10 cellular contexts compared by ENCODE assay signal in genomic region chr6:41723936-41724637, GRCh38. TPM values are rescaled to one million over a fixed set of nuclear protein-coding genes. Genes with fewer than 3 reads are reported as not detected.
DNase-seq lines count a peak whose midpoint lies in the region; ATAC-seq and TF ChIP-seq lines count a peak whose summit lies in the region.
"Had no signal": no experiment of that assay in that cellular context is flagged by ENCODE, and none has a peak within 500 bp of the region (broad histone marks: within the 10 kb centered on the region; RNA-seq: fewer than 3 reads in every experiment).

No MANE protein-coding gene starts in this region.

- H3K36me3 ChIP-seq in IMR-90 (ENCODE audit: control insufficient read depth, insufficient read depth, low read length), result no peaks in the 10 kb centered on the region
- no peaks in the 10 kb centered on the region for H3K36me3 ChIP-seq in osteoblast (ENCODE audit: insufficient read depth, low read length)

- dilution Hi-C loops in IMR-90 (cut with HindIII; ENCODE audit: low sequenced_read_pairs, unreplicated experiment), result no loop called here

- peak overlapping the region; percentile 23 for H3K4me3 Mint-ChIP-seq in Calu3 (ENCODE audit: low read depth, unreplicated experiment)
- H3K4me3 Mint-ChIP-seq: nephron had no signal

- TF ChIP-seq CTCF in Calu3 (IDR thresholded peaks at IDR 0.05; ENCODE audit: unreplicated experiment) (no peak), IMR-90 (conservative IDR thresholded peaks at IDR 0.05; ENCODE audit: low read depth, low read length) (no peak), dorsolateral prefrontal cortex (IDR thresholded peaks at IDR 0.05 in 54 of 56, conservative IDR thresholded peaks at IDR 0.05 in 2 of 56; ENCODE audit: low read depth in 1 of 56, partially characterized antibody in 56 of 56) (no peak), osteoblast (IDR thresholded peaks at IDR 0.05; ENCODE audit: extremely low read depth, low read depth, low read length) (no peak)

- peak overlapping the region; percentile 83 for H3K14ac ChIP-seq in IMR-90 (replicated peaks; ENCODE audit: low read depth, low read length)

- peak overlapping the region; percentile 85 for H2AFZ ChIP-seq in IMR-90 (replicated peaks; ENCODE audit: low read length, poor library complexity)
- H2AFZ ChIP-seq in osteoblast (ENCODE audit: low read length), result peak overlapping the region; percentile 25

- TF ChIP-seq POLR2A in IMR-90 (IDR thresholded peaks at IDR 0.05; ENCODE audit: low read depth, low read length), result no peak

- in situ Hi-C loops in IMR-90 (cut with MboI; ENCODE audit: low sequenced_read_pairs), result no loop called here

- peak overlapping the region; percentile 74 for H4K5ac ChIP-seq in IMR-90 (ENCODE audit: low read depth, low read length)

- no peaks in the 10 kb centered on the region for H3K9me3 ChIP-seq in IMR-90 (ENCODE audit: control insufficient read depth, insufficient read depth, low read length)
- no peaks in the 10 kb centered on the region for H3K9me3 ChIP-seq in osteoblast (ENCODE audit: low read depth, low read length)

- TF ChIP-seq RAD21 in IMR-90 (IDR thresholded peaks at IDR 0.05; ENCODE audit: low read length), result no peak

- H3K27ac ChIP-seq in IMR-90 (ENCODE audit: insufficient read depth, low read length) (peak overlapping the region; percentile 72), dorsolateral prefrontal cortex (peak overlapping the region; percentile 37 to 100 (median 82)), osteoblast (ENCODE audit: low read depth, low read length) (peak overlapping the region; percentile 83)

- peak overlapping the region; percentile 44; the same call in 1 of the 2 replicates for H3K23ac ChIP-seq in IMR-90 (ENCODE audit: low read depth, low read length)

- peaks cover 14% of the 10 kb centered on the region for H3K4me1 Mint-ChIP-seq in Calu3 (ENCODE audit: low read depth, unreplicated experiment)

- H3K4me2 ChIP-seq in IMR-90 (ENCODE audit: low read depth, low read length) (no peak overlapping the region), osteoblast (ENCODE audit: insufficient read depth, low read length) (peak overlapping the region; percentile 74)

- H3K36me3 Mint-ChIP-seq in Calu3 (ENCODE audit: insufficient read depth, unreplicated experiment), result peaks cover 5% of the 10 kb centered on the region

- no TSS peak for BruUV-seq in Calu3 (replicated peaks; lab: Mats Ljungman, UMichigan)
- no TSS peak for BruUV-seq in IMR-90 (replicated peaks; lab: Mats Ljungman, UMichigan)

- peak overlapping the region; percentile 32 for H2BK20ac ChIP-seq in IMR-90 (ENCODE audit: low read depth, low read length)

- CTCF ChIA-PET in Calu3 (lab: Charles Lee), result interaction anchor here (1.0 to 1.1 kb wide), 3 partner anchors 10 to 63 kb away, joined by 3 to 6 read pairs (median 4); no protein-coding TSS in a partner anchor
- CTCF ChIA-PET in IMR-90 (lab: Yijun Ruan, JAX), result interaction anchor here (0.6 kb wide), 1 partner anchor 34 kb away, joined by 3 read pairs; no protein-coding TSS in a partner anchor

- H3K9ac ChIP-seq in IMR-90 (ENCODE audit: low read depth, low read length), result 0 out of 2 replicates have a peak overlapping the region, but pooled peaks have one; percentile 24

- no peak for DNase-seq in Calu3
- DNase-seq in IMR-90, result no peak
- DNase-seq in dorsolateral prefrontal cortex, result no peak
- DNase-seq in osteoblast (ENCODE audit: insufficient read length, low spot score, missing footprints), result no peak
- no peak for DNase-seq in NCI-H1417 (lab: John Stamatoyannopoulos, UW)
- no peak for DNase-seq in 8988T
- no peak for DNase-seq in NCI-H2196 treated with DMSO at 0.1 percent for 48 hours (lab: John Stamatoyannopoulos, UW; ENCODE audit: unreplicated experiment)

- WGBS in IMR-90 (ENCODE audit: extremely low coverage in 2 of 2, insufficient read length in 1 of 2), 2 experiments, result 90% methylated on average over 10 of the region's 14 CpGs; no CpG with 5 or more reads in 1 of the 2 experiments

- H2BK5ac ChIP-seq in IMR-90 (ENCODE audit: low read depth, low read length, poor library complexity, severe bottlenecking), result peak overlapping the region; percentile 71

- H4K20me1 ChIP-seq in IMR-90 (ENCODE audit: insufficient read depth, low read length) (no peaks in the 10 kb centered on the region), osteoblast (ENCODE audit: insufficient read depth, low read length) (peaks cover 9% of the 10 kb centered on the region)

- H3K18ac ChIP-seq in IMR-90 (ENCODE audit: low read depth, low read length), result 0 out of 2 replicates have a peak overlapping the region, but pooled peaks have one; percentile 21

- H2BK120ac ChIP-seq in IMR-90 (ENCODE audit: low read depth, low read length), result peak overlapping the region; percentile 90

- peak overlapping the region; percentile 91 to 98 for H4K8ac ChIP-seq in IMR-90 (ENCODE audit: low read depth in 2 of 2, low read length in 2 of 2)

- H2BK15ac ChIP-seq in IMR-90 (ENCODE audit: low read depth, low read length), result peak overlapping the region; percentile 94; the same call in 2 of the 3 replicates

- peak overlapping the region; percentile 81 for H2AK5ac ChIP-seq in IMR-90 (ENCODE audit: low read depth, low read length)

- H4K91ac ChIP-seq in IMR-90 (ENCODE audit: insufficient read depth, low read depth, low read length), result peak overlapping the region; percentile 82

- POLR2A ChIA-PET in IMR-90 (lab: Charles Lee; ENCODE audit: unreplicated experiment), result no interaction called here

- H3K4me1 ChIP-seq in IMR-90 (ENCODE audit: control insufficient read depth, insufficient read depth, low read length) (peaks cover 14% of the 10 kb centered on the region), osteoblast (ENCODE audit: insufficient read depth, low read length) (peaks cover 21% of the 10 kb centered on the region)

- intact Hi-C loops in Calu3 (cut with micrococcal nuclease; ENCODE audit: unreplicated experiment) (no loop called here), IMR-90 (cut with micrococcal nuclease) (no loop called here), dorsolateral prefrontal cortex (cut with DNase I) (no loop called here)

- H3K27ac Mint-ChIP-seq in Calu3 (ENCODE audit: unreplicated experiment), result no peak overlapping the region

- H3K9me3 Mint-ChIP-seq in Calu3 (ENCODE audit: low read depth, unreplicated experiment), result no peaks in the 10 kb centered on the region
- H3K9me3 Mint-ChIP-seq: nephron had no signal

- H3K79me1 ChIP-seq in IMR-90 (ENCODE audit: low read depth in 1 of 2, low read length in 2 of 2), result peaks cover 6 to 14% of the 10 kb centered on the region in 2 experiments; a peak in 3 of 4 replicates

- ATAC-seq in IMR-90 (ENCODE audit: low read depth), result no peak
- ATAC-seq in HG03159 (IDR thresholded peaks at IDR 0.05; ENCODE audit: unreplicated experiment), result no peak

- peak overlapping the region; percentile 87 for H2AK9ac ChIP-seq in IMR-90 (replicated peaks; ENCODE audit: low read depth, low read length, poor library complexity)

- H3K27me3 Mint-ChIP-seq in Calu3 (ENCODE audit: unreplicated experiment), result no peaks in the 10 kb centered on the region

- no peaks in the 10 kb centered on the region for H3K27me3 ChIP-seq in IMR-90 (ENCODE audit: control insufficient read depth, insufficient read depth, low read length)
- no peaks in the 10 kb centered on the region for H3K27me3 ChIP-seq in dorsolateral prefrontal cortex
- H3K27me3 ChIP-seq in osteoblast (ENCODE audit: insufficient read depth, low read length), result no peaks in the 10 kb centered on the region

- peak overlapping the region; percentile 52; the same call in 1 of the 2 replicates for H3K56ac ChIP-seq in IMR-90 (ENCODE audit: extremely low read depth, insufficient read depth, low read length)

- peaks cover 46% of the 10 kb centered on the region for H3K79me2 ChIP-seq in osteoblast (ENCODE audit: insufficient read depth, low read length)

- H3K4me3 ChIP-seq in IMR-90 (ENCODE audit: insufficient read depth, low read depth, low read length) (no peak overlapping the region), dorsolateral prefrontal cortex (peak overlapping the region in 17 of 59 donors; percentile 4 to 39 (median 21)), osteoblast (ENCODE audit: insufficient read depth, low read length) (peak overlapping the region; percentile 15)

- peak overlapping the region; percentile 89 for H3K4ac ChIP-seq in IMR-90 (ENCODE audit: low read depth, low read length)

- H3K9me1 ChIP-seq in IMR-90 (ENCODE audit: insufficient read depth, low read length), result peaks cover 18% of the 10 kb centered on the region

TF ChIP-seq in IMR-90, 13 proteins besides CTCF, POLR2A, EP300 and RAD21:
- TF ChIP-seq RCOR1 (IDR thresholded peaks at IDR 0.05; ENCODE audit: insufficient replicate concordance, low read length) (no peak), FOS (IDR thresholded peaks at IDR 0.05; ENCODE audit: low read depth, low read length) (no peak)
TF ChIP-seq in IMR-90: peak in this region for 0.

RNA-seq across cellular contexts. Expression of gene TFEB, which starts 11.3 kb away (rescaled TPM):
- total RNA-seq in Calu3 (2022), result 4.4 and 6.6 TPM in 2 replicates
- total RNA-seq in IMR-90 (2012; rRNA removed), result 4.4 and 4.5 TPM in 2 replicates
- 4.7 and 4.9 TPM in 2 replicates for polyA plus RNA-seq in IMR-90 (2012; rRNA removed)
- polyA plus RNA-seq in IMR-90 (2012; cell fraction: cytosol; rRNA removed), result 3.7 and 4.9 TPM in 2 replicates
- 8.0 and 14.7 TPM in 2 replicates for polyA plus RNA-seq in IMR-90 (2012; cell fraction: nucleus; rRNA removed; ENCODE audit: low replicate concordance)
- total RNA-seq in dorsolateral prefrontal cortex, result 100 to 1,000 TPM in 2 of 120 experiments, 10 to 100 TPM in 118; 13.9 to 125 (median 40.5) TPM
- 5.1 and 5.6 TPM in 2 replicates for total RNA-seq in osteoblast

RNA-seq across cellular contexts. Expression of gene PGC, which starts 23.1 kb away (rescaled TPM):
- total RNA-seq in Calu3 (2022) (not detected in 2 replicates), IMR-90 (2012; rRNA removed) (not detected in 2 replicates), dorsolateral prefrontal cortex (1 to 10 TPM in 11 of 120 experiments, under 1 TPM in 26, not detected in 83; 0.38 to 2.2 (median 0.64) TPM), osteoblast (not detected in 2 replicates)
- not detected in 2 replicates for polyA plus RNA-seq in IMR-90 (2012; rRNA removed)
- polyA plus RNA-seq in IMR-90 (2012; cell fraction: cytosol; rRNA removed), result not detected in 2 replicates
- polyA plus RNA-seq in IMR-90 (2012; cell fraction: nucleus; rRNA removed; ENCODE audit: low replicate concordance), result not detected in 2 replicates
- total RNA-seq: RPMI7951 had no signal

RNA-seq across cellular contexts. Expression of gene FRS3, which starts 55.6 kb away (rescaled TPM):
- total RNA-seq in Calu3 (2022) (5.0 and 6.6 TPM in 2 replicates), IMR-90 (2012; rRNA removed) (0.28 and 0.54 TPM in 2 replicates), dorsolateral prefrontal cortex (10 to 100 TPM; 20.4 to 52.8 (median 33.0) TPM), osteoblast (1.5 and 1.8 TPM in 2 replicates)
- polyA plus RNA-seq in IMR-90 (2012; rRNA removed), result 3.8 and 4.3 TPM in 2 replicates
- 2.6 and 3.8 TPM in 2 replicates for polyA plus RNA-seq in IMR-90 (2012; cell fraction: cytosol; rRNA removed)
- polyA plus RNA-seq in IMR-90 (2012; cell fraction: nucleus; rRNA removed; ENCODE audit: low replicate concordance), result 11.0 and 15.2 TPM in 2 replicates

RNA-seq across cellular contexts. Expression of gene PRICKLE4, which starts 56.5 kb away (rescaled TPM):
- 6.4 and 7.1 TPM in 2 replicates for total RNA-seq in Calu3 (2022)
- not detected in 2 replicates for total RNA-seq in IMR-90 (2012; rRNA removed)
- polyA plus RNA-seq in IMR-90 (2012; rRNA removed), result 0.72 and 0.99 TPM in 2 replicates
- 0.24 and 0.64 TPM in 2 replicates for polyA plus RNA-seq in IMR-90 (2012; cell fraction: cytosol; rRNA removed)
- polyA plus RNA-seq in IMR-90 (2012; cell fraction: nucleus; rRNA removed; ENCODE audit: low replicate concordance), result 8.3 and 34.1 TPM in 2 replicates
- total RNA-seq in dorsolateral prefrontal cortex, result 1 to 10 TPM in 71 of 120 experiments, under 1 TPM in 17, not detected in 32; 0.36 to 9.2 (median 2.1) TPM
- total RNA-seq in osteoblast, result 0.59 TPM in 1 of 2 replicates, not detected in the other
